ENCODE assay signal across 1 cellular context in the genomic region with DNA sequence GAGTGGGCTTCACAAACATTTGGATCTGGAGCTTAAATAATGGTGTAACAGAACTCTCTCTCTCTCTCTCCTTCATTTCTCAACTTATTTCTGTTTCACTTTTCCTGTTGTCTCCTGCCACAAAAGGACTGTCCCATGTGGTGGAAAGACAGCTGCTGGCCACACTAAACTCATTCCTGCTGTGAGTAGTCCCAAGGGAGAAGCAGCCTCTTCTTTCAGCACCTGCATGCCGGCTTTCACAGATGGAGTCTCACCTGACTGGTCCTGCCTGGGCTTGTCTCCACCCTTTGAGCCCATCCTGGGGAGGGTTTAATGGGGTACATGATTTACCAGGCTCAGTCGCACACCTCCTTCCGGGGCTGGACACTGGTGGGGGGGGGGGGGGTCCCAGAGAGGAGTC.
TF ChIP-seq lines count a peak whose summit lies in the region.

No MANE protein-coding gene starts in this region.

TF ChIP-seq in H1, 55 proteins besides CTCF, POLR2A, EP300 and RAD21:
- TF ChIP-seq TCF12 (IDR thresholded peaks at IDR 0.05; ENCODE audit: low read depth, low read length) (no peak), KDM5A (IDR thresholded peaks at IDR 0.05; ENCODE audit: low read length) (no peak), TBP (IDR thresholded peaks at IDR 0.05; ENCODE audit: low read depth, low read length) (no peak), CREB1 (IDR thresholded peaks at IDR 0.05) (no peak), KDM4A (IDR thresholded peaks at IDR 0.05; ENCODE audit: low read depth, low read length, severe bottlenecking) (no peak), ASH2L (IDR thresholded peaks at IDR 0.05; ENCODE audit: low read length) (no peak), GTF2F1 (IDR thresholded peaks at IDR 0.05; ENCODE audit: borderline replicate concordance, low read depth, low read length) (no peak), RBBP5 (IDR thresholded peaks at IDR 0.05; ENCODE audit: borderline replicate concordance, low read depth, low read length) (no peak), RNF2 (IDR thresholded peaks at IDR 0.05; ENCODE audit: borderline replicate concordance, low read depth, low read length, missing control alignments, poor library complexity, severe bottlenecking) (no peak), GABPA (IDR thresholded peaks at IDR 0.05; ENCODE audit: borderline replicate concordance, insufficient read depth, low read length) (no peak), KDM1A (IDR thresholded peaks at IDR 0.05; ENCODE audit: borderline replicate concordance, low read length) (no peak), EZH2 (IDR thresholded peaks at IDR 0.05; ENCODE audit: low read depth, low read length, severe bottlenecking) (no peak)
- TF ChIP-seq, protein P1, sequence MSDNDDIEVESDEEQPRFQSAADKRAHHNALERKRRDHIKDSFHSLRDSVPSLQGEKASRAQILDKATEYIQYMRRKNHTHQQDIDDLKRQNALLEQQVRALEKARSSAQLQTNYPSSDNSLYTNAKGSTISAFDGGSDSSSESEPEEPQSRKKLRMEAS (IDR thresholded peaks at IDR 0.05): no peak
- TF ChIP-seq, protein P2, sequence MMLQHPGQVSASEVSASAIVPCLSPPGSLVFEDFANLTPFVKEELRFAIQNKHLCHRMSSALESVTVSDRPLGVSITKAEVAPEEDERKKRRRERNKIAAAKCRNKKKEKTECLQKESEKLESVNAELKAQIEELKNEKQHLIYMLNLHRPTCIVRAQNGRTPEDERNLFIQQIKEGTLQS (IDR thresholded peaks at IDR 0.05; ENCODE audit: insufficient read depth, low read depth, low read length): no peak
- TF ChIP-seq, protein P3, sequence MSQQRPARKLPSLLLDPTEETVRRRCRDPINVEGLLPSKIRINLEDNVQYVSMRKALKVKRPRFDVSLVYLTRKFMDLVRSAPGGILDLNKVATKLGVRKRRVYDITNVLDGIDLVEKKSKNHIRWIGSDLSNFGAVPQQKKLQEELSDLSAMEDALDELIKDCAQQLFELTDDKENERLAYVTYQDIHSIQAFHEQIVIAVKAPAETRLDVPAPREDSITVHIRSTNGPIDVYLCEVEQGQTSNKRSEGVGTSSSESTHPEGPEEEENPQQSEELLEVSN (IDR thresholded peaks at IDR 0.05): no peak
